8 cellular contexts compared by ENCODE assay signal in genomic region chr17:57084361-57084801, GRCh38. TPM values are rescaled to one million over a fixed set of nuclear protein-coding genes. Genes with fewer than 3 reads are reported as not detected.
A peak's percentile ranks its signal among the peaks of the same experiment; 100 is the strongest.
DNase-seq lines count a peak whose midpoint lies in the region; ATAC-seq and TF ChIP-seq lines count a peak whose summit lies in the region.

No MANE protein-coding gene starts in this region.

- intact Hi-C loops in MCF 10A (cut with micrococcal nuclease) (loop anchor here (10.0 kb wide), 2 partner anchors 100 to 250 kb away; partner anchors contain the start of genes C17orf67 and DGKE), mucosa of descending colon (cut with DNase I, micrococcal nuclease) (no loop called here)

- no peaks in the 10 kb centered on the region for H3K9me3 ChIP-seq in mucosa of descending colon

- no peaks in the 10 kb centered on the region for H3K9me3 Mint-ChIP-seq in MCF 10A (ENCODE audit: unreplicated experiment)

- peaks cover 18% of the 10 kb centered on the region for H3K36me3 Mint-ChIP-seq in MCF 10A (ENCODE audit: insufficient read depth, unreplicated experiment)

- no peak for DNase-seq in GM12864 (ENCODE audit: low read depth)
- DNase-seq in MCF 10A (ENCODE audit: unreplicated experiment): no peak
- no peak for DNase-seq in mucosa of descending colon
- DNase-seq in NCI-H1417 treated with DMSO at 0.1 percent for 48 hours (lab: John Stamatoyannopoulos, UW): no peak
- no peak for DNase-seq in NCI-H82 (lab: John Stamatoyannopoulos, UW)
- DNase-seq in retina: no peak
- no peak for DNase-seq in NCI-H128 (lab: John Stamatoyannopoulos, UW; ENCODE audit: unreplicated experiment)

- peak overlapping the region; percentile 77 for H3K4me3 Mint-ChIP-seq in MCF 10A (ENCODE audit: unreplicated experiment)

- TF ChIP-seq CTCF in GM12864 (IDR thresholded peaks at IDR 0.05; ENCODE audit: low read depth, low read length, missing control alignments) (no peak), MCF 10A (IDR thresholded peaks at IDR 0.05; ENCODE audit: unreplicated experiment) (no peak), mucosa of descending colon (IDR thresholded peaks at IDR 0.05) (no peak)

- H3K36me3 ChIP-seq in mucosa of descending colon (ENCODE audit: low read depth): no peaks in the 10 kb centered on the region

- H3K27ac Mint-ChIP-seq in MCF 10A (ENCODE audit: low read depth, unreplicated experiment): peak overlapping the region; percentile 81

- POLR2A ChIA-PET in MCF 10A (lab: Yijun Ruan, JAX): interaction anchor here (0.6 to 4.9 kb wide), 25 partner anchors 9 to 972 kb away, joined by 3 to 77 read pairs (median 4); partner anchors contain the start of genes C17orf67, DGKE, MRPS23 and SCPEP1

- H3K4me1 Mint-ChIP-seq in MCF 10A (ENCODE audit: insufficient read depth, unreplicated experiment): peaks cover 18% of the 10 kb centered on the region

- BruUV-seq in MCF 10A (replicated peaks; lab: Mats Ljungman, UMichigan): TSS peak; percentile 86

- H3K27me3 Mint-ChIP-seq in MCF 10A (ENCODE audit: insufficient read depth, unreplicated experiment): no peaks in the 10 kb centered on the region

- H3K4me3 ChIP-seq in GM12864 (ENCODE audit: low read depth, low read length) (peak overlapping the region; percentile 95), mucosa of descending colon (peak overlapping the region; percentile 77)

- CTCF ChIA-PET in MCF 10A (lab: Yijun Ruan, JAX): interaction anchor here (1.0 kb wide), 2 partner anchors 74 to 75 kb away, joined by 3 to 5 read pairs; no protein-coding TSS in a partner anchor

- ATAC-seq in HG03432 (IDR thresholded peaks at IDR 0.05; ENCODE audit: unreplicated experiment) (peak; percentile 26), mucosa of descending colon (no peak)

- H3K4me1 ChIP-seq in mucosa of descending colon (ENCODE audit: low read depth): peaks cover 33% of the 10 kb centered on the region

RNA-seq across cellular contexts. Expression of gene AKAP1, which starts 0.7 kb away (rescaled TPM):
- 19.6 and 32.4 TPM in 2 replicates for total RNA-seq in MCF 10A (2022)
- total RNA-seq in mucosa of descending colon: 100 to 1,000 TPM; 131 to 194 (median 155) TPM
